15 cellular contexts compared by ENCODE assay signal in genomic region chr1:36236302-36236701, GRCh38. TPM values are rescaled to one million over a fixed set of nuclear protein-coding genes. Genes with fewer than 3 reads are reported as not detected.
DNase-seq lines count a peak whose midpoint lies in the region; ATAC-seq, FAIRE-seq and TF ChIP-seq lines count a peak whose summit lies in the region.
"Had no signal": no experiment of that assay in that cellular context is flagged by ENCODE, and none has a peak within 500 bp of the region (broad histone marks: within the 10 kb centered on the region; RNA-seq: fewer than 3 reads in every experiment).

No MANE protein-coding gene starts in this region.

- H3F3A ChIP-seq in PC-3 (ENCODE audit: low read length, unreplicated experiment) = no peaks in the 10 kb centered on the region

- no peaks in the 10 kb centered on the region for H3K9me2 ChIP-seq in PC-3 (replicated peaks; ENCODE audit: low read length)

- H3K4me3 ChIP-seq in PC-3 (ENCODE audit: low read length) = no peak overlapping the region
- H3K4me3 ChIP-seq: heart right ventricle had no signal

- H3K79me2 ChIP-seq in PC-3 (ENCODE audit: low read length) = peaks cover 99% of the 10 kb centered on the region

- peaks cover 54% of the 10 kb centered on the region for H3K4me1 Mint-ChIP-seq in activated T-cell treated with anti-CD3 and anti-CD28 coated beads, Interleukin-2, amount 50 U/mL, for 24 hours (ENCODE audit: low read depth)
- H3K4me1 Mint-ChIP-seq in endothelial cell (ENCODE audit: unreplicated experiment) = peaks cover 19% of the 10 kb centered on the region
- H3K4me1 Mint-ChIP-seq in stimulated activated effector memory CD8-positive, alpha-beta T cell treated with anti-CD3 and anti-CD28 coated beads, Interleukin-12 subunit alpha, Interleukin-12 subunit beta, amount 100 ng/mL, for 72 hours = peaks cover 40% of the 10 kb centered on the region

- H3K27me3 Mint-ChIP-seq in activated T-cell treated with anti-CD3 and anti-CD28 coated beads, Interleukin-2, amount 50 U/mL, for 24 hours = no peaks in the 10 kb centered on the region
- H3K27me3 Mint-ChIP-seq in endothelial cell (ENCODE audit: unreplicated experiment) = no peaks in the 10 kb centered on the region

- no peaks in the 10 kb centered on the region for H3K9me3 Mint-ChIP-seq in activated T-cell treated with anti-CD3 and anti-CD28 coated beads, Interleukin-2, amount 50 U/mL, for 24 hours
- no peaks in the 10 kb centered on the region for H3K9me3 Mint-ChIP-seq in endothelial cell (ENCODE audit: unreplicated experiment)
- H3K9me3 Mint-ChIP-seq in stimulated activated effector memory CD8-positive, alpha-beta T cell treated with anti-CD3 and anti-CD28 coated beads, Interleukin-12 subunit alpha, Interleukin-12 subunit beta, amount 100 ng/mL, for 72 hours = no peaks in the 10 kb centered on the region

- peaks cover 38% of the 10 kb centered on the region for H3K36me3 ChIP-seq in PC-3 (ENCODE audit: low read depth, low read length)

- H3K4me3 Mint-ChIP-seq in activated T-cell treated with anti-CD3 and anti-CD28 coated beads, Interleukin-2, amount 50 U/mL, for 24 hours = no peak overlapping the region
- H3K4me3 Mint-ChIP-seq in endothelial cell (ENCODE audit: unreplicated experiment) = no peak overlapping the region
- no peak overlapping the region for H3K4me3 Mint-ChIP-seq in stimulated activated effector memory CD8-positive, alpha-beta T cell treated with anti-CD3 and anti-CD28 coated beads, Interleukin-12 subunit alpha, Interleukin-12 subunit beta, amount 100 ng/mL, for 72 hours

- no peak overlapping the region for H3K4me2 ChIP-seq in PC-3 (ENCODE audit: low read length)

- peaks cover 65% of the 10 kb centered on the region; the same call in 1 of the 2 replicates for H4K20me1 ChIP-seq in PC-3 (ENCODE audit: low read length)

- intact Hi-C loops in PC-3 (cut with micrococcal nuclease) = loop anchor here (5.0 kb wide), 1 partner anchor 46 kb away; no protein-coding TSS in a partner anchor

- H3K9me3 ChIP-seq in PC-3 (ENCODE audit: low read length) = no peaks in the 10 kb centered on the region
- H3K9me3 ChIP-seq: heart right ventricle had no signal

- no TSS peak for BruUV-seq in PC-3 (replicated peaks; lab: Mats Ljungman, UMichigan)

- peak overlapping the region; percentile 42 for H3K27ac Mint-ChIP-seq in activated T-cell treated with anti-CD3 and anti-CD28 coated beads, Interleukin-2, amount 50 U/mL, for 24 hours
- H3K27ac Mint-ChIP-seq in endothelial cell (ENCODE audit: unreplicated experiment) = peak overlapping the region; percentile 70
- H3K27ac Mint-ChIP-seq in stimulated activated effector memory CD8-positive, alpha-beta T cell treated with anti-CD3 and anti-CD28 coated beads, Interleukin-12 subunit alpha, Interleukin-12 subunit beta, amount 100 ng/mL, for 72 hours = peak overlapping the region; percentile 75

- H3K4me1 ChIP-seq in PC-3 (ENCODE audit: insufficient read depth, low read length) = no peaks in the 10 kb centered on the region

- no peak overlapping the region for H2AFZ ChIP-seq in PC-3 (ENCODE audit: low read length)

- no peak for TF ChIP-seq CTCF in PC-3 (conservative IDR thresholded peaks at IDR 0.05; ENCODE audit: low read depth, low read length)
- no peak for TF ChIP-seq CTCF in endothelial cell (IDR thresholded peaks at IDR 0.05; ENCODE audit: unreplicated experiment)

- no peaks in the 10 kb centered on the region for H3K27me3 ChIP-seq in PC-3 (ENCODE audit: low read length)
- H3K27me3 ChIP-seq: heart right ventricle had no signal

- no peak overlapping the region for H3K27ac ChIP-seq in PC-3 (ENCODE audit: low read length)

- no peak for DNase-seq in activated T-cell treated with anti-CD3 and anti-CD28 coated beads, Interleukin-2, amount 50 U/mL, for 24 hours
- DNase-seq in activated T-cell treated with anti-CD3 and anti-CD28 coated beads for 4 hours (no peak), PC-3 (no peak), endothelial cell (ENCODE audit: low spot score) (no peak), C1 segment of cervical spinal cord (lab: John Stamatoyannopoulos, UW) (no peak), RCC 7860 (ENCODE audit: low spot score) (no peak), HuH-7.5 (ENCODE audit: low spot score) (no peak)
- no peak for DNase-seq in stimulated activated effector memory CD8-positive, alpha-beta T cell treated with anti-CD3 and anti-CD28 coated beads, Interleukin-12 subunit alpha, Interleukin-12 subunit beta, amount 100 ng/mL, for 72 hours (ENCODE audit: low spot score in 2 of 2)
- DNase-seq: DMS53, erythroblast, GOT3, heart right ventricle, Karpas-422, NCI-H69 had no signal

- CTCF ChIA-PET in PC-3 (lab: Charles Lee) = no interaction called here

- peak; percentile 18; the same call in 1 of the 2 replicates for ATAC-seq in PC-3
- ATAC-seq in stimulated activated effector memory CD8-positive, alpha-beta T cell treated with anti-CD3 and anti-CD28 coated beads, Interleukin-12 subunit alpha, Interleukin-12 subunit beta, amount 100 ng/mL, for 72 hours = no peak
- ATAC-seq: heart right ventricle had no signal

- no peak overlapping the region for H3K9ac ChIP-seq in PC-3 (ENCODE audit: low read length)

- no peak for FAIRE-seq in RCC 7860 (lab: Jason Lieb, UNC)
- FAIRE-seq: colon had no signal

- POLR2A ChIA-PET in PC-3 (lab: Charles Lee; ENCODE audit: unreplicated experiment) = no interaction called here

- H3K36me3 Mint-ChIP-seq in activated T-cell treated with anti-CD3 and anti-CD28 coated beads, Interleukin-2, amount 50 U/mL, for 24 hours (ENCODE audit: low read depth) = peaks cover 88% of the 10 kb centered on the region
- H3K36me3 Mint-ChIP-seq in endothelial cell (ENCODE audit: low read depth, unreplicated experiment) = no peaks in the 10 kb centered on the region
- H3K36me3 Mint-ChIP-seq in stimulated activated effector memory CD8-positive, alpha-beta T cell treated with anti-CD3 and anti-CD28 coated beads, Interleukin-12 subunit alpha, Interleukin-12 subunit beta, amount 100 ng/mL, for 72 hours = peaks cover 100% of the 10 kb centered on the region

RNA-seq across cellular contexts. Expression of gene THRAP3, which starts 12.1 kb away (rescaled TPM):
- 55.7 and 67.0 TPM in 2 replicates for total RNA-seq in PC-3 (2014; rRNA removed)
- total RNA-seq in endothelial cell (ENCODE audit: unreplicated experiment) = 129 TPM
